ENCODE assay signal across 21 cellular contexts in genomic region chr7:70000747-70001348, GRCh38.
"Had no signal": no experiment of that assay in that cellular context is flagged by ENCODE, and none has a peak within 500 bp of the region (broad histone marks: within the 10 kb centered on the region; RNA-seq: fewer than 3 reads in every experiment).

No MANE protein-coding gene starts in this region.

- H2AFZ ChIP-seq: parathyroid adenoma had no signal

- H3K27me3 ChIP-seq: breast epithelium, colonic mucosa, left lung, right atrium auricular region had no signal

- H3K9ac ChIP-seq: parathyroid adenoma had no signal

- H3K79me2 ChIP-seq: parathyroid adenoma had no signal

- H3K27ac Mint-ChIP-seq: activated T-helper 17 cell treated with anti-CD3 and anti-CD28 coated beads, Interleukin-2, amount 50 U/mL, for 72 hours; naive thymus-derived CD4-positive, alpha-beta T cell had no signal

- H3K27me3 Mint-ChIP-seq: activated T-helper 17 cell treated with anti-CD3 and anti-CD28 coated beads, Interleukin-2, amount 50 U/mL, for 72 hours; memory B cell had no signal

- DNase-seq: activated CD4-positive, alpha-beta T cell treated with anti-CD3 and anti-CD28 coated beads, Interleukin-2, amount 50 U/mL, for 4 hours; activated CD4-positive, CD25-positive, alpha-beta regulatory T cell treated with anti-CD3 and anti-CD28 coated beads, Interleukin-2, amount 50 U/mL, for 72 hours; activated naive CD4-positive, alpha-beta T cell treated with Interleukin-2 at 50 U/mL for 16 hours; colonic mucosa; foreskin fibroblast; glutamatergic neuron; kidney; left lung; mucosa of descending colon; naive thymus-derived CD4-positive, alpha-beta T cell; small intestine; stimulated activated CD4-positive, alpha-beta T cell treated with anti-CD3 and anti-CD28 coated beads, Interleukin-4, amount 100 ng/mL, for 24 hours; stimulated activated naive CD4-positive, alpha-beta T cell; T-helper 1 cell; T1000; trophoblast cell had no signal

- H3K9me3 ChIP-seq: breast epithelium, colonic mucosa, left lung, mucosa of descending colon, right atrium auricular region had no signal

- ATAC-seq: activated T-helper 17 cell treated with anti-CD3 and anti-CD28 coated beads, Interleukin-2, amount 50 U/mL, for 72 hours; left lung; mucosa of descending colon; naive thymus-derived CD4-positive, alpha-beta T cell had no signal

- H3K27ac ChIP-seq: breast epithelium, colonic mucosa, left lung, parathyroid adenoma, right atrium auricular region had no signal

- H3K9me3 Mint-ChIP-seq: activated T-helper 17 cell treated with anti-CD3 and anti-CD28 coated beads, Interleukin-2, amount 50 U/mL, for 72 hours; memory B cell; naive thymus-derived CD4-positive, alpha-beta T cell had no signal

- H3K4me3 Mint-ChIP-seq: activated T-helper 17 cell treated with anti-CD3 and anti-CD28 coated beads, Interleukin-2, amount 50 U/mL, for 72 hours; memory B cell; naive thymus-derived CD4-positive, alpha-beta T cell had no signal

- H3K4me1 Mint-ChIP-seq: activated T-helper 17 cell treated with anti-CD3 and anti-CD28 coated beads, Interleukin-2, amount 50 U/mL, for 72 hours had no signal

- H3K4me1 ChIP-seq: breast epithelium, colonic mucosa, left lung, parathyroid adenoma had no signal

- H3K36me3 Mint-ChIP-seq: memory B cell; naive thymus-derived CD4-positive, alpha-beta T cell had no signal

- H3K4me3 ChIP-seq: breast epithelium, colonic mucosa, left lung, mucosa of descending colon, right atrium auricular region had no signal

- H3K36me3 ChIP-seq: breast epithelium, colonic mucosa, left lung, right atrium auricular region had no signal
